ENCODE assay signal across 16 cellular contexts in genomic region chr17:9604583-9604982, GRCh38. TPM values are rescaled to one million over a fixed set of nuclear protein-coding genes. Genes with fewer than 3 reads are reported as not detected.
"Had no signal": no experiment of that assay in that cellular context is flagged by ENCODE, and none has a peak within 500 bp of the region (broad histone marks: within the 10 kb centered on the region; RNA-seq: fewer than 3 reads in every experiment).

No MANE protein-coding gene starts in this region.

RNA-seq across cellular contexts. Expression of gene CFAP52, which starts 28.1 kb away (rescaled TPM):
- total RNA-seq: kidney epithelial cell, left colon, left lobe of liver, left ventricle myocardium inferior, left ventricle myocardium superior, lung microvascular endothelial cell, mammary epithelial cell, mesenteric fat pad, mesothelial cell of epicardium, mononuclear cell, mucosa of descending colon, mucosa of gallbladder, myocyte had no signal
- polyA plus RNA-seq: hepatocyte, immature natural killer cell, liver, mammary epithelial cell had no signal

RNA-seq across cellular contexts. Expression of gene USP43, which starts 40.7 kb away (rescaled TPM):
- total RNA-seq: lung microvascular endothelial cell, mesenteric fat pad, myocyte had no signal
